ENCODE assay signal across 8 cellular contexts in the genomic region with DNA sequence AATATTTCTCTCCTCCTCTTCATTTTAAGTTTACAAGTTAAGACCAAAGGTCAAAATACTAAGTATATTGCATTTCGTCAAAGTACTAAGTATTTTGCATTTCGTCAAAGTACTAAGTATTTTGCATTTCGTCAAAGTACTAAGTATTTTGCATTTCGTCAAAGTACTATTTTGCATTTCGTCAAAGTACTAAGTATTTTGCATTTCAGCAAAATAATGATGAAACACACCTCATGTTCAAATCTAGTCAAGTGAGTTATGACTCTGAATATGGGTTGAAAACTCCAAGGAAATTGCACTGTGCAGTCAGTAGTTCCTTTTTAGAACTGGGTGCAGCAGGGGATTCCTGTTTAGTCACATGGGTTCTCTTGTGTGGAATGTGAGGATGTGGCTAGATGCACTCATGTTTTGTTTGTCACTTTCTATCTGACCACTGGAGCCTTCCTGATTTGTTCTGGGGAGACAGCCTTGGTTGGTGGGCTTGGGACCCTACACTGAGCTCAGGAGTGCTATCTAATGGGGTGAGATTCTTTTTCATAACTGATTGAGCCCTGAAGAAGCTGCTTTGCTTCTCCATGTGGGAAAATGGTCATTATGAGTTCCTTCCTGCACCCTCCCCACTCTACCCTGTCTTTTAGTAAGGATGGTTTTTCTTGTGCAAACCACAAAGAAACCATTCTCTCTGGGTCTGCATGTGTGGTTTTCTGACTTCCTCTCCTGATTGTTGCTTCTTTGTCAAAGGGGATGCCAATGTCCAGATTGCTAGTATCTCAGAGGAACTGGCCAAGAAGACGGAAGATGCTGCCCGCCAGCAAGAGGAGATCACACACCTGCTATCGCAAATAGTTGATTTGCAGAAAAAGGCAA.
A peak's percentile ranks its signal among the peaks of the same experiment; 100 is the strongest.
DNase-seq lines count a peak whose midpoint lies in the region; ATAC-seq and TF ChIP-seq lines count a peak whose summit lies in the region.

No MANE protein-coding gene starts in this region.

- peaks cover 38% of the 10 kb centered on the region for H3K4me1 Mint-ChIP-seq in neural crest cell

- H3K27me3 Mint-ChIP-seq in neural crest cell (ENCODE audit: low read depth), result no peaks in the 10 kb centered on the region

- peak overlapping the region; percentile 73 for H3K27ac Mint-ChIP-seq in neural crest cell (ENCODE audit: unreplicated experiment)

- ATAC-seq in GM18867 (IDR thresholded peaks at IDR 0.05; ENCODE audit: unreplicated experiment) (peak; percentile 33), HG02798 (IDR thresholded peaks at IDR 0.05; ENCODE audit: poor library complexity, unreplicated experiment) (peak; percentile 54), Right ventricle myocardium superior (ENCODE audit: poor library complexity) (no peak)

- TF ChIP-seq CTCF in neural crest cell (conservative IDR thresholded peaks at IDR 0.05), result no peak

- H3K36me3 Mint-ChIP-seq in neural crest cell (ENCODE audit: low read depth), result peaks cover 12% of the 10 kb centered on the region

- no peak overlapping the region for H3K4me3 Mint-ChIP-seq in neural crest cell

- DNase-seq in SKM-1 treated with dmso at 0.1 percent for 144 hours (lab: John Stamatoyannopoulos, UW; ENCODE audit: unreplicated experiment) (peak; percentile 52), neural crest cell (ENCODE audit: low read depth, low spot score) (no peak), HPDE6-E6E7 (ENCODE audit: extremely low spot score) (no peak), Right ventricle myocardium superior (no peak), SHP77 treated with DMSO at 0.1 percent for 48 hours (lab: John Stamatoyannopoulos, UW) (no peak), mucosa of gallbladder (ENCODE audit: low spot score) (no peak)

- H3K9me3 Mint-ChIP-seq in neural crest cell, result no peaks in the 10 kb centered on the region

- intact Hi-C loops in Right ventricle myocardium superior (cut with DNase I), result no loop called here
